8 cellular contexts compared by ENCODE assay signal in genomic region chr17:51298508-51299371, GRCh38. TPM values are rescaled to one million over a fixed set of nuclear protein-coding genes. Genes with fewer than 3 reads are reported as not detected.
DNase-seq lines count a peak whose midpoint lies in the region; ATAC-seq and TF ChIP-seq lines count a peak whose summit lies in the region.

No MANE protein-coding gene starts in this region.

- no peak overlapping the region for H3K4me2 ChIP-seq in mesendoderm (ENCODE audit: low read length)

- H3K56ac ChIP-seq in mesendoderm (ENCODE audit: low read length), result no peak overlapping the region

- H3K9ac ChIP-seq in mesendoderm (ENCODE audit: low read length), result no peak overlapping the region

- peak; percentile 44 for DNase-seq in CD1c-positive myeloid dendritic cell (ENCODE audit: extremely low spot score)
- peak; percentile 52 for DNase-seq in H7
- peak; percentile 74 for DNase-seq in NCI-H774 (lab: John Stamatoyannopoulos, UW)
- peak; percentile 64 for DNase-seq in cerebellum (ENCODE audit: low spot score)
- peak; percentile 75 for DNase-seq in mesendoderm
- DNase-seq in mucosa of descending colon, result no peak
- DNase-seq in activated gamma-delta T cell (lab: John Stamatoyannopoulos, UW), result no peak

- no peak overlapping the region for H2AK5ac ChIP-seq in mesendoderm (ENCODE audit: low read length)

- no peaks in the 10 kb centered on the region for H3K27me3 ChIP-seq in H7 (ENCODE audit: control insufficient read depth, insufficient read depth, low read length)
- H3K27me3 ChIP-seq in mesendoderm (ENCODE audit: insufficient read depth, low read length, poor library complexity), result no peaks in the 10 kb centered on the region

- no peak overlapping the region for H2BK5ac ChIP-seq in mesendoderm (ENCODE audit: low read length)

- H3K9me3 ChIP-seq in mucosa of descending colon, result no peaks in the 10 kb centered on the region

- H4K8ac ChIP-seq in mesendoderm (ENCODE audit: low read depth, low read length), result no peak overlapping the region

- H3K79me1 ChIP-seq in mesendoderm (ENCODE audit: low read length), result no peaks in the 10 kb centered on the region

- peaks cover 1% of the 10 kb centered on the region for H3K36me3 ChIP-seq in H7 (replicated peaks; ENCODE audit: control insufficient read depth, insufficient read depth, low read length)
- no peaks in the 10 kb centered on the region for H3K36me3 ChIP-seq in mesendoderm (ENCODE audit: control insufficient read depth, insufficient read depth, low read length)
- H3K36me3 ChIP-seq in mucosa of descending colon (ENCODE audit: low read depth), result no peaks in the 10 kb centered on the region

- no peak overlapping the region for H2BK15ac ChIP-seq in mesendoderm (replicated peaks; ENCODE audit: low read depth)

- H2BK120ac ChIP-seq in mesendoderm (ENCODE audit: low read depth, low read length), result no peak overlapping the region

- no peak for ATAC-seq in mucosa of descending colon
- no peak for ATAC-seq in HG02588 (IDR thresholded peaks at IDR 0.05; ENCODE audit: unreplicated experiment)

- H3K23ac ChIP-seq in mesendoderm (ENCODE audit: low read length), result no peak overlapping the region

- H3K4me3 ChIP-seq in H7 (ENCODE audit: insufficient read depth, low read depth, low read length) (no peak overlapping the region), mesendoderm (ENCODE audit: low read length) (no peak overlapping the region), mucosa of descending colon (no peak overlapping the region)

- H4K5ac ChIP-seq in mesendoderm (ENCODE audit: low read length), result no peak overlapping the region

- H3K18ac ChIP-seq in mesendoderm (ENCODE audit: low read length), result no peak overlapping the region

- WGBS in mesendoderm (ENCODE audit: extremely low coverage, insufficient coverage, low lambda C conversion rate), result no CpG with 5 or more reads among the region's 10 CpGs

- no peaks in the 10 kb centered on the region for H3K79me2 ChIP-seq in mesendoderm (ENCODE audit: control insufficient read depth, insufficient read depth, low read length)

- intact Hi-C loops in mucosa of descending colon (cut with DNase I, micrococcal nuclease), result no loop called here

- H3K4ac ChIP-seq in mesendoderm (ENCODE audit: low read depth, low read length), result no peak overlapping the region

- TF ChIP-seq CTCF in mucosa of descending colon (IDR thresholded peaks at IDR 0.05), result no peak

- H3K27ac ChIP-seq in mesendoderm (ENCODE audit: low read depth, low read length), result no peak overlapping the region

- no peaks in the 10 kb centered on the region for H3K4me1 ChIP-seq in mesendoderm (ENCODE audit: control insufficient read depth, low read depth, low read length)
- H3K4me1 ChIP-seq in mucosa of descending colon (ENCODE audit: low read depth), result no peaks in the 10 kb centered on the region

RNA-seq across cellular contexts. Expression of gene UTP18, which starts 38.4 kb away (rescaled TPM):
- 80.1 and 81.8 TPM in 2 replicates for total RNA-seq in H7 (2014; rRNA removed; shearing (Covaris generic))
- total RNA-seq in cerebellum (28.2 TPM), mucosa of descending colon (10 to 100 TPM; 12.6 to 21.0 (median 16.3) TPM)
- polyA plus RNA-seq in mesendoderm (2013, experiment 1 of 2), result 75.1 TPM
- polyA plus RNA-seq in mesendoderm (2013, experiment 2 of 2), result 74.6 TPM

RNA-seq across cellular contexts. Expression of gene MBTD1, which starts 38.9 kb away (rescaled TPM):
- total RNA-seq in H7 (2014; rRNA removed; shearing (Covaris generic)), result 19.3 and 30.5 TPM in 2 replicates
- total RNA-seq in cerebellum (60.2 TPM), mucosa of descending colon (10 to 100 TPM; 13.7 to 19.5 (median 15.9) TPM)
- polyA plus RNA-seq in mesendoderm (2013, experiment 1 of 2), result 20.7 TPM
- polyA plus RNA-seq in mesendoderm (2013, experiment 2 of 2), result 20.6 TPM

Comparison
In these comparisons a context has a peak if more than half of its experiments do, and no peak if none do; other contexts are left out.
1. DNase-seq: peak in CD1c-positive myeloid dendritic cell (single experiment), H7 (single experiment), NCI-H774 (single experiment), cerebellum (single experiment) and mesendoderm (single experiment); none in mucosa of descending colon (0 of 3) and activated gamma-delta T cell (single experiment).